In the genomic region with DNA sequence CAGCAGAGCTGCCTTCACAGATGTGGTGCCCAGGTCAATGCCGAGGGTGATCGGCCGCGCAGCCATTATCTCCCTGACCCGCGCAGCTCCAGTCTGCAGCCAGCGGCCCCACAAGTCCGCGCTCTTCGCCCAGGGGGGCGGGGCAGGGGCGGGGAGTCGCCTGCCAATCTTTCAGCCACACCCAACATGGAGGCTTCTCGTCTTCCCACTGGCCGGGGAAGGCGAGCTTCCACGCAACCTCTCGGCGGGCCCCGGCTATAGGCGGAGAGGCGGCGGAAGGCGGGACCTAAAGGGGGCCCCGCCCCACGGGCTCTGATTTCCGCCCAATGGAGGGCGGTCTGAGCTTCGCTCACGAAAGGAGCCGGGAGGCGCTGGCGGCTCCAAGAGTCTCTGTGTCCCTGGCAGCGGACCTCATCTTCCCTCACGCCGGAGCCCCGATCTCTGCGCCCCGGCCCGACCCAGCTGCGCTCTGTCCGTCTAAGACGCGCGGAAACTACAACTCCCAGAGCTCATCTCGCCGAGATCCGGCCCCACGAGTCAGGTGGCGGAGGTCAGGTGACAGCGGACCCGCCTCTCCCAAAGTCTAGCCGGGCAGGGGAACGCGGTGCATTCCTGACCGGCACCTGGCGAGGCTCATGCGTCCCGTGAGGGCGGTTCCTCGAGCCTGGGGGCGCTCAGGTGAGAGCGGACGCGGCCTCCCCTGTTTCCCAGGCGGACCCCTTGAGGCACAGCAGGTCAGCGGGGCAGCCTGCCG, we compare ENCODE assay signal across 1 cellular context.
TF ChIP-seq lines count a peak whose summit lies in the region.

A gene (plus strand): TSS at position 607 of the 754 bp plus-strand sequence. CDS start 3,447 bp downstream, outside the sequence.
A gene with protein sequence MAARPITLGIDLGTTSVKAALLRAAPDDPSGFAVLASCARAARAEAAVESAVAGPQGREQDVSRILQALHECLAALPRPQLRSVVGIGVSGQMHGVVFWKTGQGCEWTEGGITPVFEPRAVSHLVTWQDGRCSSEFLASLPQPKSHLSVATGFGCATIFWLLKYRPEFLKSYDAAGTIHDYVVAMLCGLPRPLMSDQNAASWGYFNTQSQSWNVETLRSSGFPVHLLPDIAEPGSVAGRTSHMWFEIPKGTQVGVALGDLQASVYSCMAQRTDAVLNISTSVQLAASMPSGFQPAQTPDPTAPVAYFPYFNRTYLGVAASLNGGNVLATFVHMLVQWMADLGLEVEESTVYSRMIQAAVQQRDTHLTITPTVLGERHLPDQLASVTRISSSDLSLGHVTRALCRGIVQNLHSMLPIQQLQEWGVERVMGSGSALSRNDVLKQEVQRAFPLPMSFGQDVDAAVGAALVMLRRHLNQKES (minus strand): TSS at position 97 of the 754 bp plus-strand sequence. CDS start 31 bp downstream, at position 66.

TF ChIP-seq in K562, 482 proteins besides CTCF, POLR2A, EP300 and RAD21 (continued from another document and continues in another):
- TF ChIP-seq, protein P1, sequence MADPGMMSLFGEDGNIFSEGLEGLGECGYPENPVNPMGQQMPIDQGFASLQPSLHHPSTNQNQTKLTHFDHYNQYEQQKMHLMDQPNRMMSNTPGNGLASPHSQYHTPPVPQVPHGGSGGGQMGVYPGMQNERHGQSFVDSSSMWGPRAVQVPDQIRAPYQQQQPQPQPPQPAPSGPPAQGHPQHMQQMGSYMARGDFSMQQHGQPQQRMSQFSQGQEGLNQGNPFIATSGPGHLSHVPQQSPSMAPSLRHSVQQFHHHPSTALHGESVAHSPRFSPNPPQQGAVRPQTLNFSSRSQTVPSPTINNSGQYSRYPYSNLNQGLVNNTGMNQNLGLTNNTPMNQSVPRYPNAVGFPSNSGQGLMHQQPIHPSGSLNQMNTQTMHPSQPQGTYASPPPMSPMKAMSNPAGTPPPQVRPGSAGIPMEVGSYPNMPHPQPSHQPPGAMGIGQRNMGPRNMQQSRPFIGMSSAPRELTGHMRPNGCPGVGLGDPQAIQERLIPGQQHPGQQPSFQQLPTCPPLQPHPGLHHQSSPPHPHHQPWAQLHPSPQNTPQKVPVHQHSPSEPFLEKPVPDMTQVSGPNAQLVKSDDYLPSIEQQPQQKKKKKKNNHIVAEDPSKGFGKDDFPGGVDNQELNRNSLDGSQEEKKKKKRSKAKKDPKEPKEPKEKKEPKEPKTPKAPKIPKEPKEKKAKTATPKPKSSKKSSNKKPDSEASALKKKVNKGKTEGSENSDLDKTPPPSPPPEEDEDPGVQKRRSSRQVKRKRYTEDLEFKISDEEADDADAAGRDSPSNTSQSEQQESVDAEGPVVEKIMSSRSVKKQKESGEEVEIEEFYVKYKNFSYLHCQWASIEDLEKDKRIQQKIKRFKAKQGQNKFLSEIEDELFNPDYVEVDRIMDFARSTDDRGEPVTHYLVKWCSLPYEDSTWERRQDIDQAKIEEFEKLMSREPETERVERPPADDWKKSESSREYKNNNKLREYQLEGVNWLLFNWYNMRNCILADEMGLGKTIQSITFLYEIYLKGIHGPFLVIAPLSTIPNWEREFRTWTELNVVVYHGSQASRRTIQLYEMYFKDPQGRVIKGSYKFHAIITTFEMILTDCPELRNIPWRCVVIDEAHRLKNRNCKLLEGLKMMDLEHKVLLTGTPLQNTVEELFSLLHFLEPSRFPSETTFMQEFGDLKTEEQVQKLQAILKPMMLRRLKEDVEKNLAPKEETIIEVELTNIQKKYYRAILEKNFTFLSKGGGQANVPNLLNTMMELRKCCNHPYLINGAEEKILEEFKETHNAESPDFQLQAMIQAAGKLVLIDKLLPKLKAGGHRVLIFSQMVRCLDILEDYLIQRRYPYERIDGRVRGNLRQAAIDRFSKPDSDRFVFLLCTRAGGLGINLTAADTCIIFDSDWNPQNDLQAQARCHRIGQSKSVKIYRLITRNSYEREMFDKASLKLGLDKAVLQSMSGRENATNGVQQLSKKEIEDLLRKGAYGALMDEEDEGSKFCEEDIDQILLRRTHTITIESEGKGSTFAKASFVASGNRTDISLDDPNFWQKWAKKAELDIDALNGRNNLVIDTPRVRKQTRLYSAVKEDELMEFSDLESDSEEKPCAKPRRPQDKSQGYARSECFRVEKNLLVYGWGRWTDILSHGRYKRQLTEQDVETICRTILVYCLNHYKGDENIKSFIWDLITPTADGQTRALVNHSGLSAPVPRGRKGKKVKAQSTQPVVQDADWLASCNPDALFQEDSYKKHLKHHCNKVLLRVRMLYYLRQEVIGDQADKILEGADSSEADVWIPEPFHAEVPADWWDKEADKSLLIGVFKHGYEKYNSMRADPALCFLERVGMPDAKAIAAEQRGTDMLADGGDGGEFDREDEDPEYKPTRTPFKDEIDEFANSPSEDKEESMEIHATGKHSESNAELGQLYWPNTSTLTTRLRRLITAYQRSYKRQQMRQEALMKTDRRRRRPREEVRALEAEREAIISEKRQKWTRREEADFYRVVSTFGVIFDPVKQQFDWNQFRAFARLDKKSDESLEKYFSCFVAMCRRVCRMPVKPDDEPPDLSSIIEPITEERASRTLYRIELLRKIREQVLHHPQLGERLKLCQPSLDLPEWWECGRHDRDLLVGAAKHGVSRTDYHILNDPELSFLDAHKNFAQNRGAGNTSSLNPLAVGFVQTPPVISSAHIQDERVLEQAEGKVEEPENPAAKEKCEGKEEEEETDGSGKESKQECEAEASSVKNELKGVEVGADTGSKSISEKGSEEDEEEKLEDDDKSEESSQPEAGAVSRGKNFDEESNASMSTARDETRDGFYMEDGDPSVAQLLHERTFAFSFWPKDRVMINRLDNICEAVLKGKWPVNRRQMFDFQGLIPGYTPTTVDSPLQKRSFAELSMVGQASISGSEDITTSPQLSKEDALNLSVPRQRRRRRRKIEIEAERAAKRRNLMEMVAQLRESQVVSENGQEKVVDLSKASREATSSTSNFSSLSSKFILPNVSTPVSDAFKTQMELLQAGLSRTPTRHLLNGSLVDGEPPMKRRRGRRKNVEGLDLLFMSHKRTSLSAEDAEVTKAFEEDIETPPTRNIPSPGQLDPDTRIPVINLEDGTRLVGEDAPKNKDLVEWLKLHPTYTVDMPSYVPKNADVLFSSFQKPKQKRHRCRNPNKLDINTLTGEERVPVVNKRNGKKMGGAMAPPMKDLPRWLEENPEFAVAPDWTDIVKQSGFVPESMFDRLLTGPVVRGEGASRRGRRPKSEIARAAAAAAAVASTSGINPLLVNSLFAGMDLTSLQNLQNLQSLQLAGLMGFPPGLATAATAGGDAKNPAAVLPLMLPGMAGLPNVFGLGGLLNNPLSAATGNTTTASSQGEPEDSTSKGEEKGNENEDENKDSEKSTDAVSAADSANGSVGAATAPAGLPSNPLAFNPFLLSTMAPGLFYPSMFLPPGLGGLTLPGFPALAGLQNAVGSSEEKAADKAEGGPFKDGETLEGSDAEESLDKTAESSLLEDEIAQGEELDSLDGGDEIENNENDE (IDR thresholded peaks at IDR 0.05; ENCODE audit: low read depth, low read length) = no peak
- no peak for TF ChIP-seq MCM3 (IDR thresholded peaks at IDR 0.05)
- peak; percentile 25; the same call in 1 of the 2 replicates for TF ChIP-seq HNRNPL (IDR thresholded peaks at IDR 0.05; ENCODE audit: low read depth, low read length)
- TF ChIP-seq, protein P2, sequence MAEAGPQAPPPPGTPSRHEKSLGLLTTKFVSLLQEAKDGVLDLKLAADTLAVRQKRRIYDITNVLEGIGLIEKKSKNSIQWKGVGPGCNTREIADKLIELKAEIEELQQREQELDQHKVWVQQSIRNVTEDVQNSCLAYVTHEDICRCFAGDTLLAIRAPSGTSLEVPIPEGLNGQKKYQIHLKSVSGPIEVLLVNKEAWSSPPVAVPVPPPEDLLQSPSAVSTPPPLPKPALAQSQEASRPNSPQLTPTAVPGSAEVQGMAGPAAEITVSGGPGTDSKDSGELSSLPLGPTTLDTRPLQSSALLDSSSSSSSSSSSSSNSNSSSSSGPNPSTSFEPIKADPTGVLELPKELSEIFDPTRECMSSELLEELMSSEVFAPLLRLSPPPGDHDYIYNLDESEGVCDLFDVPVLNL (CRISPR knock-in tag; IDR thresholded peaks at IDR 0.05; ENCODE audit: low read depth) = no peak
- peak; percentile 62 for TF ChIP-seq ETV5 (CRISPR knock-in tag; IDR thresholded peaks at IDR 0.05; ENCODE audit: low read depth)
- no peak for TF ChIP-seq ELF1 (tag; IDR thresholded peaks at IDR 0.05)
- no peak for TF ChIP-seq POLR3A (IDR thresholded peaks at IDR 0.05; ENCODE audit: borderline replicate concordance, extremely low read depth, insufficient read depth, insufficient read length)
- TF ChIP-seq, protein P3, sequence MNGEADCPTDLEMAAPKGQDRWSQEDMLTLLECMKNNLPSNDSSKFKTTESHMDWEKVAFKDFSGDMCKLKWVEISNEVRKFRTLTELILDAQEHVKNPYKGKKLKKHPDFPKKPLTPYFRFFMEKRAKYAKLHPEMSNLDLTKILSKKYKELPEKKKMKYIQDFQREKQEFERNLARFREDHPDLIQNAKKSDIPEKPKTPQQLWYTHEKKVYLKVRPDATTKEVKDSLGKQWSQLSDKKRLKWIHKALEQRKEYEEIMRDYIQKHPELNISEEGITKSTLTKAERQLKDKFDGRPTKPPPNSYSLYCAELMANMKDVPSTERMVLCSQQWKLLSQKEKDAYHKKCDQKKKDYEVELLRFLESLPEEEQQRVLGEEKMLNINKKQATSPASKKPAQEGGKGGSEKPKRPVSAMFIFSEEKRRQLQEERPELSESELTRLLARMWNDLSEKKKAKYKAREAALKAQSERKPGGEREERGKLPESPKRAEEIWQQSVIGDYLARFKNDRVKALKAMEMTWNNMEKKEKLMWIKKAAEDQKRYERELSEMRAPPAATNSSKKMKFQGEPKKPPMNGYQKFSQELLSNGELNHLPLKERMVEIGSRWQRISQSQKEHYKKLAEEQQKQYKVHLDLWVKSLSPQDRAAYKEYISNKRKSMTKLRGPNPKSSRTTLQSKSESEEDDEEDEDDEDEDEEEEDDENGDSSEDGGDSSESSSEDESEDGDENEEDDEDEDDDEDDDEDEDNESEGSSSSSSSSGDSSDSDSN (IDR thresholded peaks at IDR 0.05; ENCODE audit: borderline replicate concordance in 1 of 2, low read depth in 2 of 2, low read length in 2 of 2) = no peak
- TF ChIP-seq, protein P4, sequence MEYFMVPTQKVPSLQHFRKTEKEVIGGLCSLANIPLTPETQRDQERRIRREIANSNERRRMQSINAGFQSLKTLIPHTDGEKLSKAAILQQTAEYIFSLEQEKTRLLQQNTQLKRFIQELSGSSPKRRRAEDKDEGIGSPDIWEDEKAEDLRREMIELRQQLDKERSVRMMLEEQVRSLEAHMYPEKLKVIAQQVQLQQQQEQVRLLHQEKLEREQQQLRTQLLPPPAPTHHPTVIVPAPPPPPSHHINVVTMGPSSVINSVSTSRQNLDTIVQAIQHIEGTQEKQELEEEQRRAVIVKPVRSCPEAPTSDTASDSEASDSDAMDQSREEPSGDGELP (CRISPR knock-in tag; IDR thresholded peaks at IDR 0.05; ENCODE audit: borderline replicate concordance) = peak; percentile 95
- TF ChIP-seq ZKSCAN8 (CRISPR knock-in tag; IDR thresholded peaks at IDR 0.05) = no peak
- TF ChIP-seq PHF8 (IDR thresholded peaks at IDR 0.05; ENCODE audit: borderline replicate concordance, low read length) = peak; percentile 71; the same call in 1 of the 2 replicates
- TF ChIP-seq YBX1 (IDR thresholded peaks at IDR 0.05) = no peak
- peak; percentile 35 for TF ChIP-seq TBP (optimal IDR thresholded peaks at IDR 0.05; ENCODE audit: low read depth, low read length)
- no peak for TF ChIP-seq ELF4 (CRISPR knock-in tag; IDR thresholded peaks at IDR 0.05)
- TF ChIP-seq, protein P5, sequence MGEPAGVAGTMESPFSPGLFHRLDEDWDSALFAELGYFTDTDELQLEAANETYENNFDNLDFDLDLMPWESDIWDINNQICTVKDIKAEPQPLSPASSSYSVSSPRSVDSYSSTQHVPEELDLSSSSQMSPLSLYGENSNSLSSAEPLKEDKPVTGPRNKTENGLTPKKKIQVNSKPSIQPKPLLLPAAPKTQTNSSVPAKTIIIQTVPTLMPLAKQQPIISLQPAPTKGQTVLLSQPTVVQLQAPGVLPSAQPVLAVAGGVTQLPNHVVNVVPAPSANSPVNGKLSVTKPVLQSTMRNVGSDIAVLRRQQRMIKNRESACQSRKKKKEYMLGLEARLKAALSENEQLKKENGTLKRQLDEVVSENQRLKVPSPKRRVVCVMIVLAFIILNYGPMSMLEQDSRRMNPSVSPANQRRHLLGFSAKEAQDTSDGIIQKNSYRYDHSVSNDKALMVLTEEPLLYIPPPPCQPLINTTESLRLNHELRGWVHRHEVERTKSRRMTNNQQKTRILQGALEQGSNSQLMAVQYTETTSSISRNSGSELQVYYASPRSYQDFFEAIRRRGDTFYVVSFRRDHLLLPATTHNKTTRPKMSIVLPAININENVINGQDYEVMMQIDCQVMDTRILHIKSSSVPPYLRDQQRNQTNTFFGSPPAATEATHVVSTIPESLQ (CRISPR knock-in tag; IDR thresholded peaks at IDR 0.05) = no peak
- TF ChIP-seq ARNT (IDR thresholded peaks at IDR 0.05) = no peak
- no peak for TF ChIP-seq ZNF274 (IDR thresholded peaks at IDR 0.05; ENCODE audit: borderline replicate concordance, low read depth, low read length)
- no peak for TF ChIP-seq ZNF263 (CRISPR knock-in tag; IDR thresholded peaks at IDR 0.05; ENCODE audit: borderline replicate concordance)
- TF ChIP-seq, protein P6, sequence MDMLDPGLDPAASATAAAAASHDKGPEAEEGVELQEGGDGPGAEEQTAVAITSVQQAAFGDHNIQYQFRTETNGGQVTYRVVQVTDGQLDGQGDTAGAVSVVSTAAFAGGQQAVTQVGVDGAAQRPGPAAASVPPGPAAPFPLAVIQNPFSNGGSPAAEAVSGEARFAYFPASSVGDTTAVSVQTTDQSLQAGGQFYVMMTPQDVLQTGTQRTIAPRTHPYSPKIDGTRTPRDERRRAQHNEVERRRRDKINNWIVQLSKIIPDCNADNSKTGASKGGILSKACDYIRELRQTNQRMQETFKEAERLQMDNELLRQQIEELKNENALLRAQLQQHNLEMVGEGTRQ (CRISPR knock-in tag; IDR thresholded peaks at IDR 0.05) = peak; percentile 100
- TF ChIP-seq SP1 (CRISPR knock-in tag; IDR thresholded peaks at IDR 0.05) = peak; percentile 79
- TF ChIP-seq NFIC (IDR thresholded peaks at IDR 0.05) = no peak
- no peak for TF ChIP-seq ZNF140 (CRISPR knock-in tag; IDR thresholded peaks at IDR 0.05)
- 0 out of 2 replicates have a peak, but pooled peaks have one; percentile 39 for TF ChIP-seq KLF13 (tag; IDR thresholded peaks at IDR 0.05; ENCODE audit: borderline replicate concordance, low read depth)
- TF ChIP-seq, protein P7, sequence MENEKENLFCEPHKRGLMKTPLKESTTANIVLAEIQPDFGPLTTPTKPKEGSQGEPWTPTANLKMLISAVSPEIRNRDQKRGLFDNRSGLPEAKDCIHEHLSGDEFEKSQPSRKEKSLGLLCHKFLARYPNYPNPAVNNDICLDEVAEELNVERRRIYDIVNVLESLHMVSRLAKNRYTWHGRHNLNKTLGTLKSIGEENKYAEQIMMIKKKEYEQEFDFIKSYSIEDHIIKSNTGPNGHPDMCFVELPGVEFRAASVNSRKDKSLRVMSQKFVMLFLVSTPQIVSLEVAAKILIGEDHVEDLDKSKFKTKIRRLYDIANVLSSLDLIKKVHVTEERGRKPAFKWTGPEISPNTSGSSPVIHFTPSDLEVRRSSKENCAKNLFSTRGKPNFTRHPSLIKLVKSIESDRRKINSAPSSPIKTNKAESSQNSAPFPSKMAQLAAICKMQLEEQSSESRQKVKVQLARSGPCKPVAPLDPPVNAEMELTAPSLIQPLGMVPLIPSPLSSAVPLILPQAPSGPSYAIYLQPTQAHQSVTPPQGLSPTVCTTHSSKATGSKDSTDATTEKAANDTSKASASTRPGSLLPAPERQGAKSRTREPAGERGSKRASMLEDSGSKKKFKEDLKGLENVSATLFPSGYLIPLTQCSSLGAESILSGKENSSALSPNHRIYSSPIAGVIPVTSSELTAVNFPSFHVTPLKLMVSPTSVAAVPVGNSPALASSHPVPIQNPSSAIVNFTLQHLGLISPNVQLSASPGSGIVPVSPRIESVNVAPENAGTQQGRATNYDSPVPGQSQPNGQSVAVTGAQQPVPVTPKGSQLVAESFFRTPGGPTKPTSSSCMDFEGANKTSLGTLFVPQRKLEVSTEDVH (IDR thresholded peaks at IDR 0.05; ENCODE audit: low read depth, partially characterized antibody) = no peak
- no peak for TF ChIP-seq ZEB2 (IDR thresholded peaks at IDR 0.05)
- TF ChIP-seq NFRKB (IDR thresholded peaks at IDR 0.05; ENCODE audit: low read depth) = no peak
- TF ChIP-seq CBX2 (IDR thresholded peaks at IDR 0.05; ENCODE audit: insufficient read depth, low read length, poor library complexity, severe bottlenecking) = no peak
- no peak for TF ChIP-seq FOXK2 (conservative IDR thresholded peaks at IDR 0.05 in 1 of 2, IDR thresholded peaks at IDR 0.05 in 1 of 2; ENCODE audit: low read depth in 2 of 2)
- TF ChIP-seq ZNF561 (CRISPR knock-in tag; conservative IDR thresholded peaks at IDR 0.05) = no peak
